8 cellular contexts compared by ENCODE assay signal in genomic region chr19:13986348-13986904, GRCh38. TPM values are rescaled to one million over a fixed set of nuclear protein-coding genes. Genes with fewer than 3 reads are reported as not detected.
DNase-seq lines count a peak whose midpoint lies in the region; ATAC-seq lines count a peak whose summit lies in the region.

No MANE protein-coding gene starts in this region.

- ATAC-seq in GM19463 (IDR thresholded peaks at IDR 0.05; ENCODE audit: unreplicated experiment): peak; percentile 90

- peak overlapping the region; percentile 95 to 100 (median 98) for H3K27ac Mint-ChIP-seq in CD4-positive, alpha-beta memory T cell

- no peaks in the 10 kb centered on the region for H3K9me3 ChIP-seq in CD4-positive, alpha-beta memory T cell (ENCODE audit: control insufficient read depth in 1 of 2, low read length in 2 of 2)

- H3K4me3 Mint-ChIP-seq in CD4-positive, alpha-beta memory T cell: peak overlapping the region; percentile 69 to 93 (median 74)

- peak overlapping the region; percentile 95 for H3K27ac ChIP-seq in CD4-positive, alpha-beta memory T cell (ENCODE audit: low read depth, low read length)
- peak overlapping the region; percentile 72 for H3K27ac ChIP-seq in urinary bladder (ENCODE audit: low read depth)

- peak overlapping the region; percentile 43 to 49 for H3K4me3 ChIP-seq in CD4-positive, alpha-beta memory T cell (ENCODE audit: low read length in 2 of 2)
- no peak overlapping the region for H3K4me3 ChIP-seq in urinary bladder (ENCODE audit: low read depth, low read length)

- no peaks in the 10 kb centered on the region for H3K36me3 ChIP-seq in CD4-positive, alpha-beta memory T cell (ENCODE audit: insufficient read depth, low read length)
- no peaks in the 10 kb centered on the region for H3K36me3 ChIP-seq in urinary bladder (ENCODE audit: insufficient read depth)

- H3K27me3 Mint-ChIP-seq in CD4-positive, alpha-beta memory T cell: no peaks in the 10 kb centered on the region

- peaks cover 21 to 24% of the 10 kb centered on the region in 2 donors for H3K36me3 Mint-ChIP-seq in CD4-positive, alpha-beta memory T cell

- peaks cover 35 to 93% (median 65%) of the 10 kb centered on the region in 4 donors for H3K4me1 Mint-ChIP-seq in CD4-positive, alpha-beta memory T cell

- WGBS in urinary bladder: 25% methylated on average over 19 of the region's 19 CpGs

- peaks cover 84% of the 10 kb centered on the region for H3K4me1 ChIP-seq in CD4-positive, alpha-beta memory T cell (ENCODE audit: insufficient read depth, low read length)
- H3K4me1 ChIP-seq in urinary bladder (ENCODE audit: insufficient read depth): no peaks in the 10 kb centered on the region

- no peaks in the 10 kb centered on the region for H3K9me3 Mint-ChIP-seq in CD4-positive, alpha-beta memory T cell

- CTCF ChIA-PET in CD4-positive, alpha-beta memory T cell (lab: Charles Lee; ENCODE audit: partially characterized antibody): interaction anchor here (0.7 to 6.7 kb wide), 7 partner anchors 12 to 61 kb away, joined by 3 to 43 read pairs (median 5); partner anchors contain the start of genes IL27RA and RFX1

- intact Hi-C loops in CD4-positive, alpha-beta memory T cell (cut with micrococcal nuclease): loop anchor here (1.0 kb wide), 6 partner anchors 12 to 106 kb away; partner anchors contain the start of genes BRME1, CC2D1A, DCAF15 and RFX1
- intact Hi-C loops in cardiac septum (cut with DNase I): no loop called here
- intact Hi-C loops in posterior vena cava (cut with DNase I): no loop called here

- peak; percentile 96 to 100 (median 98) for DNase-seq in CD4-positive, alpha-beta memory T cell
- DNase-seq in HK-2 (ENCODE audit: unreplicated experiment) (peak; percentile 98), SIG-M5 (lab: John Stamatoyannopoulos, UW) (peak; percentile 68), cardiac septum (ENCODE audit: low spot score) (peak; percentile 93), posterior vena cava (ENCODE audit: low spot score) (peak; percentile 97)
- DNase-seq in activated naive CD4-positive, alpha-beta T cell (lab: John Stamatoyannopoulos, UW): peak; percentile 88 to 98 (median 96)

- POLR2A ChIA-PET in CD4-positive, alpha-beta memory T cell (lab: Charles Lee; ENCODE audit: partially characterized antibody): interaction anchor here (1.1 to 10.0 kb wide), 10 partner anchors 9 to 238 kb away, joined by 3 to 200 read pairs (median 12); partner anchors contain the start of genes DCAF15, IL27RA and RFX1

- no peaks in the 10 kb centered on the region for H3K27me3 ChIP-seq in CD4-positive, alpha-beta memory T cell (ENCODE audit: insufficient read depth, low read length)

RNA-seq across cellular contexts. Expression of gene RFX1, which starts 19.7 kb away (rescaled TPM):
- 10 to 100 TPM; 17.4 to 17.8 TPM for total RNA-seq in CD4-positive, alpha-beta memory T cell
- polyA plus RNA-seq in CD4-positive, alpha-beta memory T cell: 1 to 10 TPM in 1 of 2 donors, not detected in 1; 2.5 TPM
- 13.4 TPM for total RNA-seq in cardiac septum
- total RNA-seq in posterior vena cava: 1 to 10 TPM; 7.5 to 7.8 TPM
- 2.9 TPM for total RNA-seq in urinary bladder
- 8.1 TPM for polyA plus RNA-seq in urinary bladder

RNA-seq across cellular contexts. Expression of gene DCAF15, which starts 34.1 kb away (rescaled TPM):
- total RNA-seq in CD4-positive, alpha-beta memory T cell: 10 to 100 TPM; 92.9 to 96.7 TPM
- polyA plus RNA-seq in CD4-positive, alpha-beta memory T cell: 1 to 10 TPM; 4.9 to 7.2 TPM
- total RNA-seq in cardiac septum: 17.0 TPM
- total RNA-seq in posterior vena cava: 10 to 100 TPM; 18.8 to 21.0 TPM
- 6.6 TPM for total RNA-seq in urinary bladder
- 26.0 TPM for polyA plus RNA-seq in urinary bladder

RNA-seq across cellular contexts. Expression of gene RLN3, which starts 41.5 kb away (rescaled TPM):
- total RNA-seq in CD4-positive, alpha-beta memory T cell: not detected
- polyA plus RNA-seq in CD4-positive, alpha-beta memory T cell: under 1 TPM in 1 of 2 donors, not detected in 1; 0.41 TPM
- total RNA-seq in cardiac septum (not detected), posterior vena cava (not detected), urinary bladder (not detected)
- polyA plus RNA-seq in urinary bladder: not detected

RNA-seq across cellular contexts. Expression of gene IL27RA, which starts 45.1 kb away (rescaled TPM):
- 10 to 100 TPM; 74.3 to 76.2 TPM for total RNA-seq in CD4-positive, alpha-beta memory T cell
- 100 to 1,000 TPM; 101 to 104 TPM for polyA plus RNA-seq in CD4-positive, alpha-beta memory T cell
- total RNA-seq in cardiac septum (3.0 TPM), posterior vena cava (1 to 10 TPM; 3.6 to 5.3 TPM), urinary bladder (2.0 TPM)
- 4.8 TPM for polyA plus RNA-seq in urinary bladder

RNA-seq across cellular contexts. Expression of gene PODNL1, which starts 48.2 kb away (rescaled TPM):
- not detected for total RNA-seq in CD4-positive, alpha-beta memory T cell
- not detected for polyA plus RNA-seq in CD4-positive, alpha-beta memory T cell
- total RNA-seq in cardiac septum (3.5 TPM), posterior vena cava (1 to 10 TPM; 2.4 to 8.7 TPM), urinary bladder (0.21 TPM)
- polyA plus RNA-seq in urinary bladder: 2.4 TPM
